15 cellular contexts compared by ENCODE assay signal in the genomic region with DNA sequence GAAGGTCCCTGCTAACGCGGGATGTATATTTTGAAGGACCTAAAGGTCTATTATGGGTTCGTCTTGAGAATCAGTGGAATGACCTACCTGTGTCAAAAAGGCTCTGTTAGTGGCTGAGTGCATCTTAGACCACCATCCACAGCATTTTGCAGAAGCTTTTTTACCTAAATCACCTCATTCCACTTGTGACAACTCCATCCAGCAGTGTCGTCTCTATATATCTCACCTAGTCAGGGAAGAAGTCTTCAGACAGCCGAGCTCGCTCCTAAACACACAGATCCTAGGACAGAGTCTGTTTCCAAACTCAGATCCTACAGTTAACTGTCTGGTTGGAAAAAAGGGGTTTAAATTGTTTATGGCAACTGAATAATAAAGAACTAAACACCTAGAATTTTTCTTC. TPM values are rescaled to one million over a fixed set of nuclear protein-coding genes. Genes with fewer than 3 reads are reported as not detected.
A peak's percentile ranks its signal among the peaks of the same experiment; 100 is the strongest.
DNase-seq lines count a peak whose midpoint lies in the region; ATAC-seq, FAIRE-seq and TF ChIP-seq lines count a peak whose summit lies in the region.
"Had no signal": no experiment of that assay in that cellular context is flagged by ENCODE, and none has a peak within 500 bp of the region (broad histone marks: within the 10 kb centered on the region; RNA-seq: fewer than 3 reads in every experiment).

No MANE protein-coding gene starts in this region.

- H3K4me2 ChIP-seq in astrocyte (ENCODE audit: low read length): no peak overlapping the region
- H3K4me2 ChIP-seq: A549 had no signal

- H3K9me3 ChIP-seq in ascending aorta (no peaks in the 10 kb centered on the region), astrocyte (ENCODE audit: insufficient read depth, low read depth, low read length) (no peaks in the 10 kb centered on the region), gastroesophageal sphincter (no peaks in the 10 kb centered on the region), thoracic aorta (no peaks in the 10 kb centered on the region)
- H3K9me3 ChIP-seq: A549, BE2C had no signal

- H3K27ac ChIP-seq in ascending aorta: peak overlapping the region; percentile 22 to 67
- no peak overlapping the region for H3K27ac ChIP-seq in astrocyte (ENCODE audit: low read depth, low read length)
- H3K27ac ChIP-seq in gastroesophageal sphincter: peak overlapping the region in 3 of 4 donors; percentile 9 to 37 (median 36)
- peak overlapping the region; percentile 65 to 67 for H3K27ac ChIP-seq in thoracic aorta
- H3K27ac ChIP-seq: A549, C4-2B had no signal

- peaks cover 8 to 17% of the 10 kb centered on the region in 2 donors for H3K36me3 ChIP-seq in ascending aorta
- peaks cover 36% of the 10 kb centered on the region for H3K36me3 ChIP-seq in astrocyte (ENCODE audit: insufficient read depth, low read length)
- H3K36me3 ChIP-seq in gastroesophageal sphincter: peaks cover 0 to 11% of the 10 kb centered on the region in 2 donors
- H3K36me3 ChIP-seq in thoracic aorta: no peaks in the 10 kb centered on the region
- H3K36me3 ChIP-seq: BE2C had no signal

- H3K27ac Mint-ChIP-seq in astrocyte (ENCODE audit: unreplicated experiment): peak overlapping the region; percentile 8
- H3K27ac Mint-ChIP-seq: CD4-positive, alpha-beta memory T cell; H9 had no signal

- H3K9me3 Mint-ChIP-seq in astrocyte (ENCODE audit: unreplicated experiment): no peaks in the 10 kb centered on the region
- H3K9me3 Mint-ChIP-seq: CD4-positive, alpha-beta memory T cell; H9 had no signal

- peaks cover 100% of the 10 kb centered on the region for H4K20me1 ChIP-seq in astrocyte (ENCODE audit: insufficient read depth, low read length)

- TF ChIP-seq EP300 in gastroesophageal sphincter (IDR thresholded peaks at IDR 0.05): no peak

- peak; percentile 17 for FAIRE-seq in astrocyte (lab: Jason Lieb, UNC)
- FAIRE-seq: A549, GM12878, GM18507 had no signal

- H3K9ac ChIP-seq in astrocyte (ENCODE audit: low read length): no peak overlapping the region

- no peaks in the 10 kb centered on the region for H3K27me3 Mint-ChIP-seq in astrocyte (ENCODE audit: low read depth, unreplicated experiment)

- H3K79me2 ChIP-seq in astrocyte (ENCODE audit: insufficient read depth, low read length): peaks cover 100% of the 10 kb centered on the region

- no peak overlapping the region for H3K4me3 Mint-ChIP-seq in astrocyte (ENCODE audit: unreplicated experiment)
- H3K4me3 Mint-ChIP-seq: CD4-positive, alpha-beta memory T cell; H9 had no signal

- intact Hi-C loops in ascending aorta (cut with DNase I): no loop called here

- ATAC-seq in gastroesophageal sphincter: no peak
- ATAC-seq in thoracic aorta (ENCODE audit: insufficient number of reproducible peaks, low FRiP score, low read depth): no peak
- ATAC-seq: A549, GM12878 had no signal

- H3K36me3 Mint-ChIP-seq in astrocyte (ENCODE audit: low read depth, unreplicated experiment): peaks cover 34% of the 10 kb centered on the region
- H3K36me3 Mint-ChIP-seq: CD4-positive, alpha-beta memory T cell had no signal

- H3K27me3 ChIP-seq in ascending aorta (no peaks in the 10 kb centered on the region), astrocyte (ENCODE audit: insufficient read depth, low read length) (no peaks in the 10 kb centered on the region), gastroesophageal sphincter (no peaks in the 10 kb centered on the region), thoracic aorta (replicated peaks; ENCODE audit: insufficient read depth) (no peaks in the 10 kb centered on the region)

- TF ChIP-seq POLR2A in gastroesophageal sphincter (IDR thresholded peaks at IDR 0.05): no peak

- H3K4me1 Mint-ChIP-seq in astrocyte (ENCODE audit: low read depth, unreplicated experiment): peaks cover 35% of the 10 kb centered on the region
- H3K4me1 Mint-ChIP-seq: CD4-positive, alpha-beta memory T cell had no signal

- H3K4me3 ChIP-seq in ascending aorta (no peak overlapping the region), astrocyte (ENCODE audit: insufficient read depth, low read depth, low read length) (no peak overlapping the region), gastroesophageal sphincter (no peak overlapping the region), thoracic aorta (no peak overlapping the region)
- H3K4me3 ChIP-seq: A549, GM12878 had no signal

- H3K4me1 ChIP-seq in ascending aorta: peaks cover 5 to 59% of the 10 kb centered on the region in 2 donors
- H3K4me1 ChIP-seq in astrocyte (ENCODE audit: insufficient read depth, low read length): peaks cover 4% of the 10 kb centered on the region
- H3K4me1 ChIP-seq in gastroesophageal sphincter: peaks cover 0 to 93% (median 7%) of the 10 kb centered on the region in 3 donors
- H3K4me1 ChIP-seq in thoracic aorta (ENCODE audit: control insufficient read depth in 1 of 2, low read depth in 2 of 2): peaks cover 34 to 90% of the 10 kb centered on the region in 2 donors
- H3K4me1 ChIP-seq: BE2C had no signal

- TF ChIP-seq CTCF in ascending aorta (IDR thresholded peaks at IDR 0.05) (no peak), astrocyte (IDR thresholded peaks at IDR 0.05; ENCODE audit: insufficient read depth, low read depth, low read length) (no peak), gastroesophageal sphincter (IDR thresholded peaks at IDR 0.05) (no peak), thoracic aorta (IDR thresholded peaks at IDR 0.05) (no peak)

- DNase-seq in ascending aorta (ENCODE audit: low spot score in 2 of 2) (peak in 1 of 2 donors; percentile 51), astrocyte (ENCODE audit: low read depth) (no peak), thoracic aorta (ENCODE audit: low spot score) (no peak), NCI-H1436 (lab: John Stamatoyannopoulos, UW) (no peak), NCI-H510A (lab: John Stamatoyannopoulos, UW) (no peak)
- DNase-seq: BE2C; CD4-positive, alpha-beta memory T cell; DMS79; GOT3; H9 had no signal

- WGBS in gastroesophageal sphincter (ENCODE audit: low coverage in 1 of 2), 2 donors: 80 to 89% methylated on average over 2 to 6 of the region's 6 CpGs

- H2AFZ ChIP-seq in astrocyte (ENCODE audit: low read depth, low read length): no peak overlapping the region

RNA-seq across cellular contexts. Expression of gene COL4A1, which starts 33.7 kb away (rescaled TPM):
- total RNA-seq in ascending aorta (756 TPM), astrocyte (2,489 and 3,103 TPM in 2 replicates), gastroesophageal sphincter (100 to 1,000 TPM; 278 to 618 (median 440) TPM), thoracic aorta (100 to 1,000 TPM; 505 to 852 TPM)
- total RNA-seq: CD4-positive, alpha-beta memory T cell had no signal

RNA-seq across cellular contexts. Expression of gene COL4A2, which starts 33.8 kb away (rescaled TPM):
- 1,227 TPM for total RNA-seq in ascending aorta
- 1,414 and 1,647 TPM in 2 replicates for total RNA-seq in astrocyte
- 100 to 1,000 TPM; 478 to 945 (median 543) TPM for total RNA-seq in gastroesophageal sphincter
- 1,000 to 10,000 TPM in 1 of 2 donors, 100 to 1,000 TPM in 1; 999 to 1,135 TPM for total RNA-seq in thoracic aorta
- total RNA-seq: CD4-positive, alpha-beta memory T cell had no signal
